ENCODE assay signal across 8 cellular contexts in genomic region chr10:124693801-124694416, GRCh38. TPM values are rescaled to one million over a fixed set of nuclear protein-coding genes. Genes with fewer than 3 reads are reported as not detected.
A peak's percentile ranks its signal among the peaks of the same experiment; 100 is the strongest.
DNase-seq lines count a peak whose midpoint lies in the region; ATAC-seq and TF ChIP-seq lines count a peak whose summit lies in the region.

No MANE protein-coding gene starts in this region.

- H3K27ac ChIP-seq in CD4-positive, CD25-positive, alpha-beta regulatory T cell (ENCODE audit: insufficient read depth, low read length, poor library complexity, severe bottlenecking): peak overlapping the region; percentile 94
- H3K27ac ChIP-seq in HEK293 (ENCODE audit: extremely low read depth, low read depth, low read length) (no peak overlapping the region), WERI-Rb-1 (no peak overlapping the region), left lung (peak overlapping the region in 1 of 2 donors; percentile 37)

- peaks cover 43% of the 10 kb centered on the region for H3K36me3 ChIP-seq in CD4-positive, CD25-positive, alpha-beta regulatory T cell (ENCODE audit: control insufficient read depth, insufficient read depth, low read length)
- H3K36me3 ChIP-seq in HEK293 (ENCODE audit: control insufficient read depth in 2 of 2, insufficient read depth in 1 of 2, low read length in 2 of 2) (peaks cover 0 to 44% of the 10 kb centered on the region in 2 experiments; a peak in 1 of 3 replicates), WERI-Rb-1 (peaks cover 27% of the 10 kb centered on the region), left lung (peaks cover 0 to 46% of the 10 kb centered on the region in 2 donors)

- H3K4me1 Mint-ChIP-seq in CD4-positive, CD25-positive, alpha-beta regulatory T cell: peaks cover 26 to 92% (median 55%) of the 10 kb centered on the region in 4 donors
- peaks cover 87% of the 10 kb centered on the region for H3K4me1 Mint-ChIP-seq in activated CD4-positive, alpha-beta memory T cell treated with anti-CD3 and anti-CD28 coated beads, Interleukin-2, amount 10 ng/mL, durations not matched to agents 7 days and 5 days
- H3K4me1 Mint-ChIP-seq in memory B cell: peaks cover 49% of the 10 kb centered on the region
- peaks cover 11% of the 10 kb centered on the region for H3K4me1 Mint-ChIP-seq in WTC11

- peaks cover 50% of the 10 kb centered on the region for H3K36me3 Mint-ChIP-seq in CD4-positive, CD25-positive, alpha-beta regulatory T cell
- H3K36me3 Mint-ChIP-seq in activated CD4-positive, alpha-beta memory T cell treated with anti-CD3 and anti-CD28 coated beads, Interleukin-2, amount 10 ng/mL, durations not matched to agents 7 days and 5 days (ENCODE audit: low read depth): peaks cover 70% of the 10 kb centered on the region
- H3K36me3 Mint-ChIP-seq in memory B cell (peaks cover 17% of the 10 kb centered on the region), WTC11 (peaks cover 15% of the 10 kb centered on the region)

- ATAC-seq in CD4-positive, CD25-positive, alpha-beta regulatory T cell (ENCODE audit: low read depth in 2 of 2): peak in 1 of 2 donors; percentile 8
- ATAC-seq in memory B cell (ENCODE audit: low read depth) (peak; percentile 44), WTC11 (no peak), left lung (no peak)

- CTCF ChIA-PET in HEK293 (lab: Yijun Ruan, JAX) (no interaction called here), WTC11 (lab: Charles Lee) (interaction anchor here (1.8 kb wide), 1 partner anchor 22 kb away, joined by 4 read pairs; no protein-coding TSS in a partner anchor)
- CTCF ChIA-PET in activated CD4-positive, alpha-beta memory T cell treated with anti-CD3 and anti-CD28 coated beads, Interleukin-2, amount 10 ng/mL, durations not matched to agents 7 days and 5 days (lab: Charles Lee): interaction anchor here (0.7 to 1.7 kb wide), 3 partner anchors 9 to 47 kb away, joined by 3 to 9 read pairs (median 3); no protein-coding TSS in a partner anchor

- no peaks in the 10 kb centered on the region for H3K9me3 ChIP-seq in CD4-positive, CD25-positive, alpha-beta regulatory T cell (ENCODE audit: control insufficient read depth in 2 of 2, low read length in 2 of 2)
- H3K9me3 ChIP-seq in HEK293 (ENCODE audit: control insufficient read depth, insufficient read depth, low read depth, low read length) (no peaks in the 10 kb centered on the region), WERI-Rb-1 (ENCODE audit: severe bottlenecking) (no peaks in the 10 kb centered on the region), left lung (no peaks in the 10 kb centered on the region)

- H3K27ac Mint-ChIP-seq in CD4-positive, CD25-positive, alpha-beta regulatory T cell: peak overlapping the region; percentile 86 to 99 (median 97)
- H3K27ac Mint-ChIP-seq in activated CD4-positive, alpha-beta memory T cell treated with anti-CD3 and anti-CD28 coated beads, Interleukin-2, amount 10 ng/mL, durations not matched to agents 7 days and 5 days: peak overlapping the region; percentile 96
- peak overlapping the region; percentile 76 for H3K27ac Mint-ChIP-seq in memory B cell
- H3K27ac Mint-ChIP-seq in WTC11: no peak overlapping the region; the same call in 1 of the 2 replicates

- peaks cover 87% of the 10 kb centered on the region for H3K4me1 ChIP-seq in CD4-positive, CD25-positive, alpha-beta regulatory T cell (ENCODE audit: control insufficient read depth, insufficient read depth, low read length, poor library complexity, severe bottlenecking)
- H3K4me1 ChIP-seq in HEK293 (ENCODE audit: control insufficient read depth, insufficient read depth, low read length): no peaks in the 10 kb centered on the region
- peaks cover 0 to 36% of the 10 kb centered on the region in 2 donors for H3K4me1 ChIP-seq in left lung

- H3K27me3 ChIP-seq in CD4-positive, CD25-positive, alpha-beta regulatory T cell (ENCODE audit: control insufficient read depth, insufficient read depth, low read length): no peaks in the 10 kb centered on the region
- H3K27me3 ChIP-seq in WERI-Rb-1 (ENCODE audit: insufficient read depth, low read depth, severe bottlenecking) (no peaks in the 10 kb centered on the region), left lung (no peaks in the 10 kb centered on the region)

- no peaks in the 10 kb centered on the region for H3K27me3 Mint-ChIP-seq in CD4-positive, CD25-positive, alpha-beta regulatory T cell
- H3K27me3 Mint-ChIP-seq in activated CD4-positive, alpha-beta memory T cell treated with anti-CD3 and anti-CD28 coated beads, Interleukin-2, amount 10 ng/mL, durations not matched to agents 7 days and 5 days: no peaks in the 10 kb centered on the region
- H3K27me3 Mint-ChIP-seq in memory B cell (no peaks in the 10 kb centered on the region), WTC11 (ENCODE audit: low read depth) (no peaks in the 10 kb centered on the region)

- DNase-seq in CD4-positive, CD25-positive, alpha-beta regulatory T cell: peak in 1 of 3 donors; percentile 46
- no peak for DNase-seq in activated CD4-positive, alpha-beta memory T cell treated with anti-CD3 and anti-CD28 coated beads, Interleukin-2, amount 10 ng/mL, durations not matched to agents 7 days and 5 days
- DNase-seq in memory B cell (ENCODE audit: low spot score in 2 of 2) (no peak), WTC11 (ENCODE audit: low spot score) (no peak), WERI-Rb-1 (no peak), midbrain (lab: John Stamatoyannopoulos, UW) (no peak), left lung (no peak)

- no peaks in the 10 kb centered on the region for H3K9me3 Mint-ChIP-seq in CD4-positive, CD25-positive, alpha-beta regulatory T cell
- no peaks in the 10 kb centered on the region for H3K9me3 Mint-ChIP-seq in activated CD4-positive, alpha-beta memory T cell treated with anti-CD3 and anti-CD28 coated beads, Interleukin-2, amount 10 ng/mL, durations not matched to agents 7 days and 5 days
- H3K9me3 Mint-ChIP-seq in memory B cell (no peaks in the 10 kb centered on the region), WTC11 (no peaks in the 10 kb centered on the region)

- intact Hi-C loops in left lung (cut with DNase I): no loop called here

- H3K4me3 Mint-ChIP-seq in CD4-positive, CD25-positive, alpha-beta regulatory T cell: peak overlapping the region; percentile 72 to 88 (median 79)
- H3K4me3 Mint-ChIP-seq in activated CD4-positive, alpha-beta memory T cell treated with anti-CD3 and anti-CD28 coated beads, Interleukin-2, amount 10 ng/mL, durations not matched to agents 7 days and 5 days: peak overlapping the region; percentile 67
- no peak overlapping the region for H3K4me3 Mint-ChIP-seq in memory B cell
- no peak overlapping the region for H3K4me3 Mint-ChIP-seq in WTC11

- TF ChIP-seq CTCF in HEK293 (tag by site-specific recombination; IDR thresholded peaks at IDR 0.05) (no peak), WTC11 (IDR thresholded peaks at IDR 0.05) (no peak), WERI-Rb-1 (IDR thresholded peaks at IDR 0.05; ENCODE audit: low read depth, low read length) (no peak), left lung (IDR thresholded peaks at IDR 0.05) (no peak)

- no peak overlapping the region for H3K4me3 ChIP-seq in CD4-positive, CD25-positive, alpha-beta regulatory T cell (ENCODE audit: low read depth, low read length)
- no peak overlapping the region for H3K4me3 ChIP-seq in HEK293 (ENCODE audit: low read depth, low read length)
- no peak overlapping the region for H3K4me3 ChIP-seq in WERI-Rb-1 (ENCODE audit: low read depth, low read length)
- no peak overlapping the region for H3K4me3 ChIP-seq in left lung

- POLR2A ChIA-PET in HEK293 (lab: Yijun Ruan, JAX) (no interaction called here), WTC11 (lab: Charles Lee) (interaction anchor here (0.7 kb wide), 1 partner anchor 12 kb away, joined by 5 read pairs; no protein-coding TSS in a partner anchor)
- POLR2A ChIA-PET in activated CD4-positive, alpha-beta memory T cell treated with anti-CD3 and anti-CD28 coated beads, Interleukin-2, amount 10 ng/mL, durations not matched to agents 7 days and 5 days (lab: Charles Lee): interaction anchor here (0.9 to 13.0 kb wide), 7 partner anchors 8 to 55 kb away, joined by 3 to 270 read pairs (median 4); no protein-coding TSS in a partner anchor

TF ChIP-seq in HEK293, 187 proteins besides CTCF, POLR2A, EP300 and RAD21 (continues in another document):
- TF ChIP-seq PATZ1 (tag by site-specific recombination; IDR thresholded peaks at IDR 0.05): no peak

TF ChIP-seq in WTC11, 78 proteins besides CTCF, POLR2A, EP300 and RAD21:
- TF ChIP-seq CDX4 (CRISPR knock-in tag; IDR thresholded peaks at IDR 0.05; ENCODE audit: borderline replicate concordance): no peak
- no peak for TF ChIP-seq HMGA2 (CRISPR knock-in tag; IDR thresholded peaks at IDR 0.05)
- TF ChIP-seq NR3C1 (CRISPR knock-in tag; conservative IDR thresholded peaks at IDR 0.05; ENCODE audit: low read depth): no peak

RNA-seq across cellular contexts. Expression of gene FAM53B, which starts 50.3 kb away (rescaled TPM):
- total RNA-seq in CD4-positive, CD25-positive, alpha-beta regulatory T cell: 116 TPM
- 10 to 100 TPM in 3 of 4 donors, 1 to 10 TPM in 1; 5.8 to 22.2 (median 14.4) TPM for polyA plus RNA-seq in CD4-positive, CD25-positive, alpha-beta regulatory T cell
- total RNA-seq in activated CD4-positive, alpha-beta memory T cell treated with anti-CD3 and anti-CD28 coated beads, Interleukin-2, amount 10 ng/mL, durations not matched to agents 7 days and 5 days: 10 to 100 TPM; 44.9 to 46.6 TPM
- total RNA-seq in WTC11 (2021) (18.7 to 21.3 TPM (median 19.9 TPM) in 3 replicates), left lung (10 to 100 TPM; 26.6 to 34.6 TPM)

Comparison
In these comparisons a context has a peak if more than half of its experiments do, and no peak if none do; other contexts are left out.
1. H3K4me3 Mint-ChIP-seq: peak in CD4-positive, CD25-positive, alpha-beta regulatory T cell (4 of 4) and activated CD4-positive, alpha-beta memory T cell treated with anti-CD3 and anti-CD28 coated beads, Interleukin-2, amount 10 ng/mL, durations not matched to agents 7 days and 5 days (single experiment); none in memory B cell (single experiment) and WTC11 (single experiment).